8 cellular contexts compared by ENCODE assay signal in genomic region chr17:7214300-7215135, GRCh38. TPM values are rescaled to one million over a fixed set of nuclear protein-coding genes. Genes with fewer than 3 reads are reported as not detected.
DNase-seq lines count a peak whose midpoint lies in the region; ATAC-seq lines count a peak whose summit lies in the region.

No MANE protein-coding gene starts in this region.

- H3K27ac ChIP-seq in epithelial cell of prostate = no peak overlapping the region

- H3K4me3 ChIP-seq in Jurkat, Clone E6-1 (ENCODE audit: low read length) = peak overlapping the region; percentile 49

- ATAC-seq in GM21619 (IDR thresholded peaks at IDR 0.05; ENCODE audit: unreplicated experiment) = peak; percentile 73

- DNase-seq in DMS114 treated with DMSO at 0.1 percent for 48 hours (lab: John Stamatoyannopoulos, UW; ENCODE audit: unreplicated experiment) = peak; percentile 95
- peak; percentile 99 for DNase-seq in Jurkat, Clone E6-1 (ENCODE audit: low read depth, low spot score)
- DNase-seq in OCI-M1 (lab: John Stamatoyannopoulos, UW) = peak; percentile 100
- DNase-seq in activated T-cell treated with anti-CD3 and anti-CD28 coated beads for 4 hours = peak; percentile 98
- peak; percentile 64 for DNase-seq in epithelial cell of prostate (ENCODE audit: low read depth, low spot score)
- DNase-seq in mucosa of gallbladder (ENCODE audit: low spot score) = peak; percentile 97
- peak; percentile 100 for DNase-seq in stimulated activated CD8-positive, alpha-beta memory T cell treated with anti-CD3 and anti-CD28 coated beads, Interleukin-4, amount 100 ng/mL, for 24 hours (ENCODE audit: low read depth)

RNA-seq across cellular contexts. Expression of gene DLG4, which starts 5.1 kb away (rescaled TPM):
- 33.0 TPM for polyA plus RNA-seq in Jurkat, Clone E6-1 (2012; ENCODE audit: insufficient read depth, insufficient read length)
- total RNA-seq in mucosa of gallbladder = 36.5 TPM

RNA-seq across cellular contexts. Expression of gene ACADVL, which starts 5.2 kb away (rescaled TPM):
- polyA plus RNA-seq in Jurkat, Clone E6-1 (2012; ENCODE audit: insufficient read depth, insufficient read length) = 423 TPM
- 914 TPM for total RNA-seq in mucosa of gallbladder

RNA-seq across cellular contexts. Expression of gene DVL2, which starts 19.8 kb away (rescaled TPM):
- 61.9 TPM for polyA plus RNA-seq in Jurkat, Clone E6-1 (2012; ENCODE audit: insufficient read depth, insufficient read length)
- total RNA-seq in mucosa of gallbladder = 60.9 TPM

RNA-seq across cellular contexts. Expression of gene PHF23, which starts 24.7 kb away (rescaled TPM):
- 56.0 TPM for polyA plus RNA-seq in Jurkat, Clone E6-1 (2012; ENCODE audit: insufficient read depth, insufficient read length)
- total RNA-seq in mucosa of gallbladder = 32.3 TPM

RNA-seq across cellular contexts. Expression of gene GABARAP, which starts 27.7 kb away (rescaled TPM):
- 293 TPM for polyA plus RNA-seq in Jurkat, Clone E6-1 (2012; ENCODE audit: insufficient read depth, insufficient read length)
- total RNA-seq in mucosa of gallbladder = 587 TPM
